In genomic region chr11:12856338-12856737, GRCh38 we compare ENCODE assay signal across 21 cellular contexts.
"Had no signal": no experiment of that assay in that cellular context is flagged by ENCODE, and none has a peak within 500 bp of the region (broad histone marks: within the 10 kb centered on the region; RNA-seq: fewer than 3 reads in every experiment).

No MANE protein-coding gene starts in this region.

- H3K4me1 ChIP-seq: colonic mucosa, left lung had no signal

- H3K27me3 ChIP-seq: cardiac muscle cell, colonic mucosa, left lung, upper lobe of right lung had no signal

- H3K27ac ChIP-seq: cardiac muscle cell, colonic mucosa, left lung, thoracic aorta, upper lobe of right lung had no signal

- DNase-seq: activated B cell treated with CpG ODN at 0.5 μM for 24 hours; activated CD4-positive, alpha-beta T cell treated with anti-CD3 and anti-CD28 coated beads for 36 hours; activated CD8-positive, alpha-beta memory T cell treated with anti-CD3 and anti-CD28 coated beads, Interleukin-2, amount 10 ng/mL, durations not matched to agents 7 days and 5 days; activated CD8-positive, alpha-beta T cell treated with anti-CD3 and anti-CD28 coated beads, Interleukin-2, amount 10 ng/mL, durations not matched to agents 7 days and 5 days; activated T-cell treated with anti-CD3 and anti-CD28 coated beads, Interleukin-2, amount 50 U/mL, for 48 hours; aorta; cerebellar nuclear complex; colonic mucosa; effector CD8-positive, alpha-beta T cell; left lung; naive B cell; nucleus accumbens; right cardiac atrium; stimulated activated CD4-positive, alpha-beta T cell treated with anti-CD3 and anti-CD28 coated beads, Interleukin-12 subunit alpha, Interleukin-12 subunit beta, amount 100 ng/mL, for 4 hours; stimulated activated CD4-positive, alpha-beta T cell treated with anti-CD3 and anti-CD28 coated beads, Interleukin-4, amount 100 ng/mL, for 1 hour; T-helper 2 cell; upper lobe of right lung had no signal

- H3K4me3 ChIP-seq: cardiac muscle cell, colonic mucosa, left lung, lung, thoracic aorta, upper lobe of right lung had no signal

- H3K36me3 ChIP-seq: cardiac muscle cell, colonic mucosa, left lung, thoracic aorta, upper lobe of right lung had no signal

- ATAC-seq: activated CD4-positive, alpha-beta T cell treated with anti-CD3 and anti-CD28 coated beads for 36 hours; activated CD8-positive, alpha-beta memory T cell treated with anti-CD3 and anti-CD28 coated beads, Interleukin-2, amount 10 ng/mL, durations not matched to agents 7 days and 5 days; activated CD8-positive, alpha-beta T cell treated with anti-CD3 and anti-CD28 coated beads, Interleukin-2, amount 10 ng/mL, durations not matched to agents 7 days and 5 days; activated naive CD4-positive, alpha-beta T cell treated with anti-CD3 and anti-CD28 coated beads, Interleukin-2, amount 50 U/mL, for 72 hours; left lung; right cardiac atrium; upper lobe of right lung had no signal

- H3K9me3 ChIP-seq: colonic mucosa, left lung, thoracic aorta, upper lobe of right lung had no signal
